19 cellular contexts compared by ENCODE assay signal in the genomic region with DNA sequence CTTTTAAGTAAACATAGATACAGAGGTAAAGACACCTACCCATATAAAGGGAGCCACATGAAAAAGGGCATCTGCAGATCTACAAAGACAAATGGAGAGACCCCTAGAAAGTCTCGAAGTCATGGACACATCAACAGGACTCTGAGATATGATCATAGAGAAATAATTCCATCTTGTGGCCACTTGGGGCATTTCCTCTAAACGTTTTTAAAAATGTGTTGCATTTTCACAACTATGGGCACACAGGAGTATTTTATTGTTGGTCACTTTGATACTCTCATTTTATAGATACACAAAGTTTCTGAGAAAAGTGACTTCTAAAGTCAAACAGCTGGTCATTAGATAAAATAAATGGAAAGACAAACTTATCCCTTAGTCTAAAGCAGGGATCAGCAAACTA.
"Had no signal": no experiment of that assay in that cellular context is flagged by ENCODE, and none has a peak within 500 bp of the region (broad histone marks: within the 10 kb centered on the region; RNA-seq: fewer than 3 reads in every experiment).

No MANE protein-coding gene starts in this region.

- H3K27me3 ChIP-seq: cardiac muscle cell, right atrium auricular region, thyroid gland had no signal

- H3K9me3 ChIP-seq: right atrium auricular region, thyroid gland had no signal

- ATAC-seq: activated CD4-positive, alpha-beta T cell treated with anti-CD3 and anti-CD28 coated beads for 36 hours; activated CD8-positive, alpha-beta memory T cell treated with anti-CD3 and anti-CD28 coated beads, Interleukin-2, amount 10 ng/mL, durations not matched to agents 7 days and 5 days; natural killer cell treated with Interleukin-12 subunit alpha and Interleukin-12 subunit beta and Interleukin-15 and Interleukin-18, amount 100 ng/mL, for 72 hours; stimulated activated naive B cell treated with anti-CD40 and anti-IgM and Interleukin-4, amounts not matched to agents 10 μg/mL and 1 μg/mL and 100 μg/mL, for 72 hours had no signal

- H3K36me3 ChIP-seq: cardiac muscle cell, esophagus squamous epithelium, left ventricle myocardium inferior, right atrium auricular region, thyroid gland, WERI-Rb-1 had no signal

- H3K4me1 ChIP-seq: left ventricle myocardium inferior, right atrium auricular region had no signal

- H3K27ac ChIP-seq: cardiac muscle cell, esophagus squamous epithelium, left ventricle myocardium inferior, right atrium auricular region, skin epidermis, thyroid gland, WERI-Rb-1 had no signal

- H3K4me3 ChIP-seq: cardiac muscle cell, esophagus squamous epithelium, left ventricle myocardium inferior, right atrium auricular region, skin epidermis, thyroid gland had no signal

- DNase-seq: activated CD4-positive, alpha-beta memory T cell treated with anti-CD3 and anti-CD28 coated beads for 36 hours; activated CD4-positive, alpha-beta T cell treated with anti-CD3 and anti-CD28 coated beads for 36 hours; activated CD8-positive, alpha-beta memory T cell treated with anti-CD3 and anti-CD28 coated beads, Interleukin-2, amount 10 ng/mL, durations not matched to agents 7 days and 5 days; activated naive CD4-positive, alpha-beta T cell treated with anti-CD3 and anti-CD28 coated beads, Interleukin-2, amount 10 ng/mL, durations not matched to agents 7 days and 5 days; activated T-cell treated with anti-CD3 and anti-CD28 coated beads, Interleukin-2, amount 50 U/mL, for 1 hour; esophagus squamous epithelium; hippocampal formation; kidney; left ventricle myocardium inferior; nucleus accumbens; stimulated activated CD4-positive, alpha-beta T cell treated with anti-CD3 and anti-CD28 coated beads, Interleukin-15, amount 100 ng/mL, for 24 hours; stimulated activated CD4-positive, alpha-beta T cell treated with anti-CD3 and anti-CD28 coated beads, Interleukin-4, amount 100 ng/mL, for 1 hour; stimulated activated naive B cell treated with anti-CD40 and anti-IgM and Interleukin-4, amounts not matched to agents 10 μg/mL and 1 μg/mL and 100 μg/mL, for 72 hours; thyroid gland; WERI-Rb-1 had no signal
